Comparison of ENCODE assay signal across 7 cellular contexts in the genomic region with DNA sequence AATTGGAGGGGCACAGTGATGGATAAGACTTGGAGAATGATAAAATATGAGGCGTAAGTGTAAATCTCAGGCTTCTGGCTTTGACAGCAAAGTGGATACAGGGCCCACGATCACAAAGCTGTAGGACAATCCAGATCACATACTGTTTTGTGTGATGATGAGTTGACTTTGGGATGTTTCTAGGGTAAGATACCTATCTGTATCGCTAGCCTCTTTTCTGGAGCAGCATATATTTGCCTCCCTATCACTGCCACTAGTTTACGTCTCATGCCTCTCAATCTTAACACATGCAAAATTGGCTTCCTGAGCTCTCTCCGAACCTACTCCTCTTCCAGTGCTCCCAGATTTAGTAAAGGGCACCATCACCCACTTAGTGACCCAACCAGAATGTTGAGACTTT.
"Had no signal": no experiment of that assay in that cellular context is flagged by ENCODE, and none has a peak within 500 bp of the region (broad histone marks: within the 10 kb centered on the region; RNA-seq: fewer than 3 reads in every experiment).

No MANE protein-coding gene starts in this region.

- DNase-seq: IMR-90, KBM-7, KG1 had no signal

- FAIRE-seq: HepG2, HTR-8/SVneo had no signal

- H3K27ac ChIP-seq: HL-60, KMS-11 had no signal

- ATAC-seq: HepG2 had no signal

- H3K4me2 ChIP-seq: KMS-11 had no signal

- H3K9ac ChIP-seq: KMS-11 had no signal
